ENCODE assay signal across 8 cellular contexts in the genomic region with DNA sequence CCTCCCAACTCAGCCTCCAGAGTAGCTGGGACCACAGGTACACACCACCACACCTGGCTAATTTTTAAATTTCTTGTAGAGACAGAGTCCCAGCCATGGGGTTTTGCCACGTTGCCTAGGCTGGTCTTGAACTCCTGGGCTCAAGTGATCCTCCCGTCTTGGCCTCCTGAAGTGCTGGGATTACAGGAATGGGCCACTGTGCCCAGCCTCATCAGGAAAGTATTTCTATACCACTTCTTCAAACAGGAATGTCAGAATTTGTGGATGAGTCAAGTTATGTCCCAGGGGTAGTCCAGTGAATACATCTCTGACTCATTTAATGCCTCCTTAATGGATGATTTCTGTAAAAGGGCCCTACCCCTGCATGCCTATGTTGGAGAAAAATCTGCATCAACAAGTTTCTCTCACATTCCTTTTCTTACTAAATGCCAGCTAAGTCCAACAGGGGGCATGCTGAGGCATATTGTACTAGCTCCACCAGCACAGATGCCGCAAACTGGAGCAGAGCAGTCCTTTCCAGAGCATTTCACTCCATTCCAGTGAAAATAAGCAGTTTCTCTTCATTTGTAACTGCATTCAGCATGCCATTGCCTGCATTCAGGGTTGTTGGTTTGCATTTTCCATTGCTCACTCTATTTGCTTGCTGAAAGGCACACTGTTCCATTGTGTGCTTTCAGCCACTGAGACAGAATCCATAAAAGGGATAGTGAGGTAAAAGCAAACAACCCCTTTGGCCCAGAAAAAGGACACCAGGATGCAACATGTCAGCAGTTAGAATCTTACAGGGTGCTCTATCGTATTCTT. TPM values are rescaled to one million over a fixed set of nuclear protein-coding genes. Genes with fewer than 3 reads are reported as not detected.
DNase-seq lines count a peak whose midpoint lies in the region; ATAC-seq and TF ChIP-seq lines count a peak whose summit lies in the region.

No MANE protein-coding gene starts in this region.

- CTCF ChIA-PET in BJ (lab: Yijun Ruan, JAX) = interaction anchor here (0.6 to 6.1 kb wide), 12 partner anchors 11 to 106 kb away, joined by 3 to 35 read pairs (median 4); no protein-coding TSS in a partner anchor

- DNase-seq in BJ (ENCODE audit: low read depth) = peak; percentile 97
- peak; percentile 27 for DNase-seq in NCI-H524 treated with DMSO at 0.1 percent for 48 hours (lab: John Stamatoyannopoulos, UW)
- DNase-seq in amniotic stem cell (lab: John Stamatoyannopoulos, UW) = peak; percentile 94
- DNase-seq in left ventricle myocardium inferior = no peak
- no peak for DNase-seq in psoas muscle
- no peak for DNase-seq in T-helper 9 cell

- H3K4me1 ChIP-seq in left ventricle myocardium inferior (peaks cover 45% of the 10 kb centered on the region), psoas muscle (peaks cover 19% of the 10 kb centered on the region)

- H3K9me3 ChIP-seq in left ventricle myocardium inferior (replicated peaks) (no peaks in the 10 kb centered on the region), psoas muscle (no peaks in the 10 kb centered on the region)

- no peak overlapping the region for H3K4me3 ChIP-seq in BJ (ENCODE audit: low read depth, low read length)
- no peak overlapping the region for H3K4me3 ChIP-seq in left ventricle myocardium inferior
- no peak overlapping the region for H3K4me3 ChIP-seq in psoas muscle

- POLR2A ChIA-PET in BJ (lab: Charles Lee) = interaction anchor here (0.9 kb wide), 1 partner anchor 91 kb away, joined by 3 read pairs; no protein-coding TSS in a partner anchor

- peak in 1 of 4 donors; percentile 45 for ATAC-seq in psoas muscle
- no peak for ATAC-seq in HG02571 (IDR thresholded peaks at IDR 0.05; ENCODE audit: unreplicated experiment)

- H3K27ac ChIP-seq in left ventricle myocardium inferior (replicated peaks) = peak overlapping the region; percentile 7
- no peak overlapping the region for H3K27ac ChIP-seq in psoas muscle

- H3K36me3 ChIP-seq in BJ (ENCODE audit: control insufficient read depth, insufficient read depth, low read length) (no peaks in the 10 kb centered on the region), left ventricle myocardium inferior (no peaks in the 10 kb centered on the region), psoas muscle (ENCODE audit: insufficient read depth in 1 of 2, low read depth in 1 of 2) (no peaks in the 10 kb centered on the region)

- intact Hi-C loops in left ventricle myocardium inferior (cut with micrococcal nuclease) = loop anchor here (5.0 kb wide), 1 partner anchor 89 kb away; no protein-coding TSS in a partner anchor
- intact Hi-C loops in psoas muscle (cut with DNase I) = no loop called here

- H3K27me3 ChIP-seq in BJ (ENCODE audit: control insufficient read depth, insufficient read depth, low read length) = no peaks in the 10 kb centered on the region
- no peaks in the 10 kb centered on the region for H3K27me3 ChIP-seq in left ventricle myocardium inferior (ENCODE audit: low read depth)
- H3K27me3 ChIP-seq in psoas muscle (ENCODE audit: insufficient read depth in 3 of 3, low read length in 2 of 3) = no peaks in the 10 kb centered on the region

- WGBS in psoas muscle, 3 donors = 59 to 73% (median 60%) methylated on average over 4 of the region's 4 CpGs

- TF ChIP-seq CTCF in BJ (IDR thresholded peaks at IDR 0.05; ENCODE audit: insufficient read depth, low read depth, low read length) (peak; percentile 86), GM12874 (IDR thresholded peaks at IDR 0.05; ENCODE audit: insufficient read depth, low read depth, low read length) (peak; percentile 69), left ventricle myocardium inferior (IDR thresholded peaks at IDR 0.05; ENCODE audit: borderline replicate concordance) (peak; percentile 68), psoas muscle (IDR thresholded peaks at IDR 0.05) (peak; percentile 46)

RNA-seq across cellular contexts. Expression of a gene that starts 5.3 kb away (rescaled TPM):
- polyA plus RNA-seq in BJ (2011; rRNA removed) = 607 and 734 TPM in 2 replicates
- polyA minus RNA-seq in BJ (2011; rRNA and poly(A)+ RNA removed) = 370 and 420 TPM in 2 replicates
- total RNA-seq in left ventricle myocardium inferior = 205 TPM
- total RNA-seq in psoas muscle = 100 to 1,000 TPM; 109 to 151 (median 128) TPM
- polyA plus RNA-seq in psoas muscle = 10 to 100 TPM; 69.5 to 92.6 (median 92.0) TPM

RNA-seq across cellular contexts. Expression of a gene that starts 30.3 kb away (rescaled TPM):
- 22.4 and 37.1 TPM in 2 replicates for polyA plus RNA-seq in BJ (2011; rRNA removed)
- polyA minus RNA-seq in BJ (2011; rRNA and poly(A)+ RNA removed) = 34.5 and 57.1 TPM in 2 replicates
- total RNA-seq in left ventricle myocardium inferior = 25.6 TPM
- total RNA-seq in psoas muscle = 100 to 1,000 TPM in 2 of 4 donors, 10 to 100 TPM in 2; 41.1 to 116 (median 89.6) TPM
- polyA plus RNA-seq in psoas muscle = 10 to 100 TPM; 51.7 to 62.7 (median 61.0) TPM

RNA-seq across cellular contexts. Expression of a gene that starts 40.1 kb away (rescaled TPM):
- polyA plus RNA-seq in BJ (2011; rRNA removed) (62.0 and 74.4 TPM in 2 replicates), psoas muscle (100 to 1,000 TPM in 1 of 3 donors, 10 to 100 TPM in 2; 95.6 to 111 (median 97.8) TPM)
- polyA minus RNA-seq in BJ (2011; rRNA and poly(A)+ RNA removed) = 104 and 108 TPM in 2 replicates
- total RNA-seq in left ventricle myocardium inferior (116 TPM), psoas muscle (100 to 1,000 TPM in 3 of 4 donors, 10 to 100 TPM in 1; 67.3 to 279 (median 220) TPM)

Comparison
In these comparisons a context has a peak if more than half of its experiments do, and no peak if none do; other contexts are left out.
1. DNase-seq: peak in BJ (single experiment), NCI-H524 treated with DMSO at 0.1 percent for 48 hours (single experiment) and amniotic stem cell (single experiment); none in left ventricle myocardium inferior (single experiment), psoas muscle (0 of 2) and T-helper 9 cell (single experiment).
2. Peak in every context shown above with its lines, with median percentiles within 50 percentile points of each other: CTCF ChIP-seq.